Comparison of ENCODE assay signal across 7 cellular contexts in the genomic region with DNA sequence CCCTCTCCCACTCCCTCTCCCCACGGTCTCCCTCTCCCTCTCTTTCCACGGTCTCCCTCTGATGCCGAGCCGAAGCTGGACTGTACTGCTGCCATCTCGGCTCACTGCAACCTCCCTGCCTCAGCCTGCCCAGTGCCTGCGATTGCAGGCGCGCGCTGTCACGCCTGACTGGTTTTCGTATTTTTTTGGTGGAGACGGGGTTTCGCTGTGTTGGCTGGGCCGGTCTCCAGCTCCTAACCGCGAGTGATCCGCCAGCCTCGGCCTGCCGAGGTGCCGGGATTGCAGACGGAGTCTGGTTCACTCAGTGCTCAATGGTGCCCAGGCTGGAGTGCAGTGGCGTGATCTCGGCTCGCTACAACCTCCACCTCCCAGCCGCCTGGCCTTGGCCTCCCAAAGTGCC.
DNase-seq lines count a peak whose midpoint lies in the region; ATAC-seq, FAIRE-seq and TF ChIP-seq lines count a peak whose summit lies in the region.
"Not testable (repeated sequence)": the region's sequence is repeated elsewhere in the genome, so short reads cannot be mapped to it uniquely, and the experiment has no call there.

No MANE protein-coding gene starts in this region.

- not testable (repeated sequence) for TF ChIP-seq CTCF in BE2C (IDR thresholded peaks at IDR 0.05; ENCODE audit: low read depth, low read length); CD4-positive, alpha-beta T cell (IDR thresholded peaks at IDR 0.05); astrocyte (IDR thresholded peaks at IDR 0.05; ENCODE audit: insufficient read depth, low read depth, low read length); HepG2 (CRISPR knock-in tag; IDR thresholded peaks at IDR 0.05)

- peaks cover 41% of the 10 kb centered on the region for H3K36me3 Mint-ChIP-seq in CD4-positive, alpha-beta T cell (ENCODE audit: low read depth)
- H3K36me3 Mint-ChIP-seq in T-cell; astrocyte (ENCODE audit: low read depth, unreplicated experiment): not testable (repeated sequence)
- H3K36me3 Mint-ChIP-seq in activated CD8-positive, alpha-beta T cell treated with anti-CD3 and anti-CD28 coated beads, Interleukin-2, amount 10 ng/mL, durations not matched to agents 7 days and 5 days (ENCODE audit: low read depth) = peaks cover 48% of the 10 kb centered on the region
- peaks cover 0 to 24% (median 8%) of the 10 kb centered on the region in 5 donors for H3K36me3 Mint-ChIP-seq in naive thymus-derived CD4-positive, alpha-beta T cell

- not testable (repeated sequence) for H3K4me2 ChIP-seq in astrocyte (ENCODE audit: low read length); HepG2 (ENCODE audit: low read depth, low read length)

- not testable (repeated sequence) for TF ChIP-seq EP300 in HepG2 (IDR thresholded peaks at IDR 0.05; ENCODE audit: low read depth in 2 of 2, low read length in 2 of 2); HepG2 (CRISPR knock-in tag; IDR thresholded peaks at IDR 0.05; ENCODE audit: borderline replicate concordance)

- in situ Hi-C loops in HepG2 (cut with HindIII; ENCODE audit: extremely low pct_ligation_motif_present, low pct_unique_long_range_greater_than_20kb) = not testable (repeated sequence)

- not testable (repeated sequence) for H3K27me3 ChIP-seq in BE2C; CD4-positive, alpha-beta T cell (ENCODE audit: control insufficient read depth, insufficient read depth, low read length); astrocyte (ENCODE audit: insufficient read depth, low read length); HepG2 (ENCODE audit: control insufficient read depth in 1 of 2, insufficient read depth in 2 of 2, low read length in 2 of 2); naive thymus-derived CD4-positive, alpha-beta T cell (ENCODE audit: control insufficient read depth in 2 of 2, insufficient read depth in 2 of 2, low read length in 2 of 2)

- not testable (repeated sequence) for H3K4me3 Mint-ChIP-seq in CD4-positive, alpha-beta T cell; T-cell; activated CD8-positive, alpha-beta T cell treated with anti-CD3 and anti-CD28 coated beads, Interleukin-2, amount 10 ng/mL, durations not matched to agents 7 days and 5 days; astrocyte (ENCODE audit: unreplicated experiment); naive thymus-derived CD4-positive, alpha-beta T cell

- peak overlapping the region; percentile 72 for H3K27ac Mint-ChIP-seq in CD4-positive, alpha-beta T cell
- H3K27ac Mint-ChIP-seq in T-cell (peak overlapping the region; percentile 57 to 87), astrocyte (ENCODE audit: unreplicated experiment) (peak overlapping the region; percentile 18)
- peak overlapping the region; percentile 25 for H3K27ac Mint-ChIP-seq in activated CD8-positive, alpha-beta T cell treated with anti-CD3 and anti-CD28 coated beads, Interleukin-2, amount 10 ng/mL, durations not matched to agents 7 days and 5 days
- peak overlapping the region in 8 of 9 donors; percentile 36 to 83 (median 76) for H3K27ac Mint-ChIP-seq in naive thymus-derived CD4-positive, alpha-beta T cell

- not testable (repeated sequence) for H3K4me1 ChIP-seq in BE2C; astrocyte (ENCODE audit: insufficient read depth, low read length); HepG2 (ENCODE audit: insufficient read depth, low read length)
- H3K4me1 ChIP-seq in naive thymus-derived CD4-positive, alpha-beta T cell (ENCODE audit: control insufficient read depth in 2 of 2, insufficient read depth in 2 of 2, low read length in 2 of 2) = peaks cover 20 to 27% of the 10 kb centered on the region in 2 donors

- not testable (repeated sequence) for BruUV-seq in HepG2 (replicated peaks; lab: Mats Ljungman, UMichigan)

- peaks cover 51% of the 10 kb centered on the region for H3K4me1 Mint-ChIP-seq in CD4-positive, alpha-beta T cell (ENCODE audit: low read depth)
- peaks cover 42 to 52% (median 48%) of the 10 kb centered on the region in 3 donors for H3K4me1 Mint-ChIP-seq in T-cell
- peaks cover 42% of the 10 kb centered on the region for H3K4me1 Mint-ChIP-seq in activated CD8-positive, alpha-beta T cell treated with anti-CD3 and anti-CD28 coated beads, Interleukin-2, amount 10 ng/mL, durations not matched to agents 7 days and 5 days (ENCODE audit: low read depth)
- not testable (repeated sequence) for H3K4me1 Mint-ChIP-seq in astrocyte (ENCODE audit: low read depth, unreplicated experiment)
- H3K4me1 Mint-ChIP-seq in naive thymus-derived CD4-positive, alpha-beta T cell = peaks cover 14 to 58% (median 40%) of the 10 kb centered on the region in 7 donors

- H3K9ac ChIP-seq in astrocyte (ENCODE audit: low read length); HepG2 (ENCODE audit: insufficient read depth, low read depth, low read length): not testable (repeated sequence)

- H3K36me3 ChIP-seq in BE2C (peaks cover 19% of the 10 kb centered on the region), HepG2 (replicated peaks in 1 of 2; ENCODE audit: control insufficient read depth in 1 of 2, insufficient read depth in 2 of 2, low read length in 2 of 2) (peaks cover 11 to 19% of the 10 kb centered on the region in 2 experiments; a peak in 4 of 5 replicates)
- not testable (repeated sequence) for H3K36me3 ChIP-seq in astrocyte (ENCODE audit: insufficient read depth, low read length); naive thymus-derived CD4-positive, alpha-beta T cell (ENCODE audit: control insufficient read depth in 2 of 3, insufficient read depth in 3 of 3, low read length in 3 of 3)

- not testable (repeated sequence) for TF ChIP-seq POLR2A in HepG2 (IDR thresholded peaks at IDR 0.05; ENCODE audit: insufficient read depth in 1 of 2, low read depth in 2 of 2, low read length in 2 of 2)

- H4K20me1 ChIP-seq in astrocyte (ENCODE audit: insufficient read depth, low read length); HepG2 (ENCODE audit: insufficient read depth, low read length): not testable (repeated sequence)

- CTCF ChIA-PET in CD4-positive, alpha-beta T cell (lab: Charles Lee); activated CD8-positive, alpha-beta T cell treated with anti-CD3 and anti-CD28 coated beads, Interleukin-2, amount 10 ng/mL, durations not matched to agents 7 days and 5 days (lab: Charles Lee); HepG2 (lab: Yijun Ruan, JAX; ENCODE audit: low intra/inter-chr PET ratio, low total read pairs): not testable (repeated sequence)
- CTCF ChIA-PET in T-cell (lab: Charles Lee) = interaction anchor here in 1 of 2 donors (0.7 kb wide), 1 partner anchor 17 kb away, joined by 5 read pairs; no protein-coding TSS in a partner anchor
- CTCF ChIA-PET in naive thymus-derived CD4-positive, alpha-beta T cell (lab: Charles Lee) = interaction anchor here (1.0 to 8.4 kb wide), 2 partner anchors 21 to 71 kb away, joined by 6 to 113 read pairs; no protein-coding TSS in a partner anchor

- H3K4me3 ChIP-seq in BE2C (ENCODE audit: low read depth, low read length); astrocyte (ENCODE audit: insufficient read depth, low read depth, low read length); HepG2 (replicated peaks in 1 of 3; ENCODE audit: insufficient read depth in 1 of 3, low read depth in 2 of 3, low read length in 3 of 3); naive thymus-derived CD4-positive, alpha-beta T cell (ENCODE audit: low read length): not testable (repeated sequence)

- not testable (repeated sequence) for FAIRE-seq in astrocyte (lab: Jason Lieb, UNC); HepG2 (lab: Jason Lieb, UNC)

- not testable (repeated sequence) for H3K27me3 Mint-ChIP-seq in CD4-positive, alpha-beta T cell; T-cell; activated CD8-positive, alpha-beta T cell treated with anti-CD3 and anti-CD28 coated beads, Interleukin-2, amount 10 ng/mL, durations not matched to agents 7 days and 5 days (ENCODE audit: low read depth); astrocyte (ENCODE audit: low read depth, unreplicated experiment); naive thymus-derived CD4-positive, alpha-beta T cell

- ATAC-seq in CD4-positive, alpha-beta T cell (ENCODE audit: poor library complexity); T-cell (replicated peaks in 1 of 4); activated CD8-positive, alpha-beta T cell treated with anti-CD3 and anti-CD28 coated beads, Interleukin-2, amount 10 ng/mL, durations not matched to agents 7 days and 5 days; HepG2; naive thymus-derived CD4-positive, alpha-beta T cell: not testable (repeated sequence)

- intact Hi-C loops in CD4-positive, alpha-beta T cell (cut with DNase I, micrococcal nuclease); HepG2 (cut with micrococcal nuclease; ENCODE audit: unreplicated experiment); naive thymus-derived CD4-positive, alpha-beta T cell (cut with micrococcal nuclease): not testable (repeated sequence)

- 98% methylated on average over 25 of the region's 25 CpGs for WGBS in HepG2 (ENCODE audit: low lambda C conversion rate)

- not testable (repeated sequence) for H3K9me3 Mint-ChIP-seq in CD4-positive, alpha-beta T cell; T-cell; activated CD8-positive, alpha-beta T cell treated with anti-CD3 and anti-CD28 coated beads, Interleukin-2, amount 10 ng/mL, durations not matched to agents 7 days and 5 days (ENCODE audit: insufficient read depth); astrocyte (ENCODE audit: unreplicated experiment); naive thymus-derived CD4-positive, alpha-beta T cell

- not testable (repeated sequence) for TF ChIP-seq RAD21 in HepG2 (CRISPR knock-in tag; IDR thresholded peaks at IDR 0.05)

- H3K27ac ChIP-seq in CD4-positive, alpha-beta T cell (ENCODE audit: low read depth, low read length); astrocyte (ENCODE audit: low read depth, low read length); HepG2 (ENCODE audit: extremely low read length, insufficient read depth, low read length); naive thymus-derived CD4-positive, alpha-beta T cell (ENCODE audit: low read depth, low read length): not testable (repeated sequence)

- H2AFZ ChIP-seq in astrocyte (ENCODE audit: low read depth, low read length); HepG2 (ENCODE audit: low read length): not testable (repeated sequence)

- peak; percentile 10 for DNase-seq in BE2C
- not testable (repeated sequence) for DNase-seq in CD4-positive, alpha-beta T cell; T-cell; activated CD8-positive, alpha-beta T cell treated with anti-CD3 and anti-CD28 coated beads, Interleukin-2, amount 10 ng/mL, durations not matched to agents 7 days and 5 days; astrocyte (ENCODE audit: low read depth); HepG2 (ENCODE audit: low spot score); naive thymus-derived CD4-positive, alpha-beta T cell

- POLR2A ChIA-PET in CD4-positive, alpha-beta T cell (lab: Charles Lee); T-cell (lab: Charles Lee); HepG2 (lab: Yijun Ruan, JAX): not testable (repeated sequence)
- POLR2A ChIA-PET in activated CD8-positive, alpha-beta T cell treated with anti-CD3 and anti-CD28 coated beads, Interleukin-2, amount 10 ng/mL, durations not matched to agents 7 days and 5 days (lab: Charles Lee) = interaction anchor here (0.6 kb wide), 1 partner anchor 83 kb away, joined by 4 read pairs; the partner anchor contains the start of gene RBL1
- POLR2A ChIA-PET in naive thymus-derived CD4-positive, alpha-beta T cell (lab: Charles Lee) = interaction anchor here (0.8 kb wide), 1 partner anchor 9 kb away, joined by 3 read pairs; no protein-coding TSS in a partner anchor

- not testable (repeated sequence) for H3K9me3 ChIP-seq in BE2C; CD4-positive, alpha-beta T cell (ENCODE audit: control insufficient read depth, low read length); astrocyte (ENCODE audit: insufficient read depth, low read depth, low read length); HepG2 (ENCODE audit: low read length); naive thymus-derived CD4-positive, alpha-beta T cell (ENCODE audit: control insufficient read depth in 2 of 3, low read length in 3 of 3)

- H3K79me2 ChIP-seq in astrocyte (ENCODE audit: insufficient read depth, low read length); HepG2 (ENCODE audit: insufficient read depth, low read length): not testable (repeated sequence)

Comparison
In these comparisons a context has a peak if more than half of its experiments do, and no peak if none do; other contexts are left out.
1. H3K27ac Mint-ChIP-seq: peak in every context shown above with its lines; median percentile 76 in naive thymus-derived CD4-positive, alpha-beta T cell; 72 in CD4-positive, alpha-beta T cell; 72 in T-cell; 25 in activated CD8-positive, alpha-beta T cell treated with anti-CD3 and anti-CD28 coated beads, Interleukin-2, amount 10 ng/mL, durations not matched to agents 7 days and 5 days; 18 in astrocyte.